ENCODE assay signal across 1 cellular context in the genomic region with DNA sequence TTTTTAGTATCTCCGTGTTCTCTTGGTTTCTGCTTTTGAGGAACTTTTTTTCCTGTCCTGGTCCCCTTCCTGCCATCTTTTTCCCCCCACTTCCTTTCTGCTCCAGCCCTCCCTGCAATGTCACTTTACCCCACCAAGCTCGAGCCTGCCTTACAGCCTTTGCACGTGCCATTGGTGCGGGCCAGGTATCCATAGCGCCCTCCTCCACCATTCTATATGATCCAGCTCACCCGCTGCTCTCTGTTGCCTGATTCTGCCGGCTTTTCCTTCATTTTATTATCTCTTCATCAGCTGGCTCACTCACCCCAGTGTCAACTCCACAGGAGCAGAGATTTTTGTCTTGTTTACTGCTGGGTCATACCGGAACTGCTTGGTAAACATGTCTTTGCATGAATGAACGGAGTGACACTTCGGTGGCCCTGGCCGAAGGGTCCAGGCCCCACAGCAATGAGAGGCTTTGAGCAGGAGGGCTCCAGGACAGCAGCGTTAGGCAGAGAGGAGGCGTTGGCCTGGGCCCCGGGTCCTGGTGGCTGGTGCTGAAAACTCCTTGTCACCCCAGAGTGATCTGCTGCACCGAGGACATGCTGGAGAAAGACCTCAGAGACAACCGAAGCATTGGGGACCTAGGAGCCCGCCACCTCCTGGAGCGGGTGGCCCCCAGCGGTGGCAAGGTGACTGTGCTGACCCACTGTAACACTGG.
TF ChIP-seq lines count a peak whose summit lies in the region.

No MANE protein-coding gene starts in this region.

TF ChIP-seq in K562, 482 proteins besides CTCF, POLR2A, EP300 and RAD21 (continues in another document):
- TF ChIP-seq NFRKB (IDR thresholded peaks at IDR 0.05; ENCODE audit: low read depth) (no peak), MYC (IDR thresholded peaks at IDR 0.05; ENCODE audit: low read depth, low read length) (no peak), MYC (CRISPR knock-in tag; IDR thresholded peaks at IDR 0.05; ENCODE audit: borderline replicate concordance, low read depth) (no peak), CBFA2T3 (IDR thresholded peaks at IDR 0.05) (0 out of 2 replicates have a peak, but pooled peaks have one; percentile 3), ETV1 (tag; conservative IDR thresholded peaks at IDR 0.05; ENCODE audit: low read depth) (0 out of 2 replicates have a peak, but pooled peaks have one; percentile 38), ADNP (tag; IDR thresholded peaks at IDR 0.05) (no peak), XRCC5 (IDR thresholded peaks at IDR 0.05; ENCODE audit: low read depth, low read length) (0 out of 2 replicates have a peak, but pooled peaks have one; percentile 30), GABPA (tag; conservative IDR thresholded peaks at IDR 0.05; ENCODE audit: low read depth) (peak; percentile 36; the same call in 1 of the 2 replicates), RCOR1 (IDR thresholded peaks at IDR 0.05; ENCODE audit: borderline replicate concordance in 1 of 2, low read depth in 2 of 2, low read length in 2 of 2) (peak in 1 of 2 experiments; percentile 69; a peak in 1 of 4 replicates), SOX6 (IDR thresholded peaks at IDR 0.05) (0 out of 2 replicates have a peak, but pooled peaks have one; percentile 18), CXXC5 (CRISPR knock-in tag; IDR thresholded peaks at IDR 0.05) (no peak), NCOA1 (IDR thresholded peaks at IDR 0.05; ENCODE audit: low read depth) (no peak), RBBP5 (IDR thresholded peaks at IDR 0.05; ENCODE audit: borderline replicate concordance, insufficient read depth, low read length, poor library complexity, severe bottlenecking) (peak; percentile 46), L3MBTL2 (IDR thresholded peaks at IDR 0.05) (no peak), PRMT5 (CRISPR knock-in tag; IDR thresholded peaks at IDR 0.05) (no peak)
- TF ChIP-seq, protein P1, sequence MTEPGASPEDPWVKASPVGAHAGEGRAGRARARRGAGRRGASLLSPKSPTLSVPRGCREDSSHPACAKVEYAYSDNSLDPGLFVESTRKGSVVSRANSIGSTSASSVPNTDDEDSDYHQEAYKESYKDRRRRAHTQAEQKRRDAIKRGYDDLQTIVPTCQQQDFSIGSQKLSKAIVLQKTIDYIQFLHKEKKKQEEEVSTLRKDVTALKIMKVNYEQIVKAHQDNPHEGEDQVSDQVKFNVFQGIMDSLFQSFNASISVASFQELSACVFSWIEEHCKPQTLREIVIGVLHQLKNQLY (CRISPR knock-in tag; conservative IDR thresholded peaks at IDR 0.05): no peak
- TF ChIP-seq, protein P2, sequence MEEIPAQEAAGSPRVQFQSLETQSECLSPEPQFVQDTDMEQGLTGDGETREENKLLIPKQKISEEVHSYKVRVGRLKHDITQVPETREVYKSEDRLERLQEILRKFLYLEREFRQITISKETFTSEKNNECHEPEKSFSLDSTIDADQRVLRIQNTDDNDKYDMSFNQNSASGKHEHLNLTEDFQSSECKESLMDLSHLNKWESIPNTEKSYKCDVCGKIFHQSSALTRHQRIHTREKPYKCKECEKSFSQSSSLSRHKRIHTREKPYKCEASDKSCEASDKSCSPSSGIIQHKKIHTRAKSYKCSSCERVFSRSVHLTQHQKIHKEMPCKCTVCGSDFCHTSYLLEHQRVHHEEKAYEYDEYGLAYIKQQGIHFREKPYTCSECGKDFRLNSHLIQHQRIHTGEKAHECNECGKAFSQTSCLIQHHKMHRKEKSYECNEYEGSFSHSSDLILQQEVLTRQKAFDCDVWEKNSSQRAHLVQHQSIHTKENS (CRISPR knock-in tag; IDR thresholded peaks at IDR 0.05): no peak
- TF ChIP-seq, protein P3, sequence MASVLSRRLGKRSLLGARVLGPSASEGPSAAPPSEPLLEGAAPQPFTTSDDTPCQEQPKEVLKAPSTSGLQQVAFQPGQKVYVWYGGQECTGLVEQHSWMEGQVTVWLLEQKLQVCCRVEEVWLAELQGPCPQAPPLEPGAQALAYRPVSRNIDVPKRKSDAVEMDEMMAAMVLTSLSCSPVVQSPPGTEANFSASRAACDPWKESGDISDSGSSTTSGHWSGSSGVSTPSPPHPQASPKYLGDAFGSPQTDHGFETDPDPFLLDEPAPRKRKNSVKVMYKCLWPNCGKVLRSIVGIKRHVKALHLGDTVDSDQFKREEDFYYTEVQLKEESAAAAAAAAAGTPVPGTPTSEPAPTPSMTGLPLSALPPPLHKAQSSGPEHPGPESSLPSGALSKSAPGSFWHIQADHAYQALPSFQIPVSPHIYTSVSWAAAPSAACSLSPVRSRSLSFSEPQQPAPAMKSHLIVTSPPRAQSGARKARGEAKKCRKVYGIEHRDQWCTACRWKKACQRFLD (CRISPR knock-in tag; IDR thresholded peaks at IDR 0.05): no peak
- TF ChIP-seq, protein P4, sequence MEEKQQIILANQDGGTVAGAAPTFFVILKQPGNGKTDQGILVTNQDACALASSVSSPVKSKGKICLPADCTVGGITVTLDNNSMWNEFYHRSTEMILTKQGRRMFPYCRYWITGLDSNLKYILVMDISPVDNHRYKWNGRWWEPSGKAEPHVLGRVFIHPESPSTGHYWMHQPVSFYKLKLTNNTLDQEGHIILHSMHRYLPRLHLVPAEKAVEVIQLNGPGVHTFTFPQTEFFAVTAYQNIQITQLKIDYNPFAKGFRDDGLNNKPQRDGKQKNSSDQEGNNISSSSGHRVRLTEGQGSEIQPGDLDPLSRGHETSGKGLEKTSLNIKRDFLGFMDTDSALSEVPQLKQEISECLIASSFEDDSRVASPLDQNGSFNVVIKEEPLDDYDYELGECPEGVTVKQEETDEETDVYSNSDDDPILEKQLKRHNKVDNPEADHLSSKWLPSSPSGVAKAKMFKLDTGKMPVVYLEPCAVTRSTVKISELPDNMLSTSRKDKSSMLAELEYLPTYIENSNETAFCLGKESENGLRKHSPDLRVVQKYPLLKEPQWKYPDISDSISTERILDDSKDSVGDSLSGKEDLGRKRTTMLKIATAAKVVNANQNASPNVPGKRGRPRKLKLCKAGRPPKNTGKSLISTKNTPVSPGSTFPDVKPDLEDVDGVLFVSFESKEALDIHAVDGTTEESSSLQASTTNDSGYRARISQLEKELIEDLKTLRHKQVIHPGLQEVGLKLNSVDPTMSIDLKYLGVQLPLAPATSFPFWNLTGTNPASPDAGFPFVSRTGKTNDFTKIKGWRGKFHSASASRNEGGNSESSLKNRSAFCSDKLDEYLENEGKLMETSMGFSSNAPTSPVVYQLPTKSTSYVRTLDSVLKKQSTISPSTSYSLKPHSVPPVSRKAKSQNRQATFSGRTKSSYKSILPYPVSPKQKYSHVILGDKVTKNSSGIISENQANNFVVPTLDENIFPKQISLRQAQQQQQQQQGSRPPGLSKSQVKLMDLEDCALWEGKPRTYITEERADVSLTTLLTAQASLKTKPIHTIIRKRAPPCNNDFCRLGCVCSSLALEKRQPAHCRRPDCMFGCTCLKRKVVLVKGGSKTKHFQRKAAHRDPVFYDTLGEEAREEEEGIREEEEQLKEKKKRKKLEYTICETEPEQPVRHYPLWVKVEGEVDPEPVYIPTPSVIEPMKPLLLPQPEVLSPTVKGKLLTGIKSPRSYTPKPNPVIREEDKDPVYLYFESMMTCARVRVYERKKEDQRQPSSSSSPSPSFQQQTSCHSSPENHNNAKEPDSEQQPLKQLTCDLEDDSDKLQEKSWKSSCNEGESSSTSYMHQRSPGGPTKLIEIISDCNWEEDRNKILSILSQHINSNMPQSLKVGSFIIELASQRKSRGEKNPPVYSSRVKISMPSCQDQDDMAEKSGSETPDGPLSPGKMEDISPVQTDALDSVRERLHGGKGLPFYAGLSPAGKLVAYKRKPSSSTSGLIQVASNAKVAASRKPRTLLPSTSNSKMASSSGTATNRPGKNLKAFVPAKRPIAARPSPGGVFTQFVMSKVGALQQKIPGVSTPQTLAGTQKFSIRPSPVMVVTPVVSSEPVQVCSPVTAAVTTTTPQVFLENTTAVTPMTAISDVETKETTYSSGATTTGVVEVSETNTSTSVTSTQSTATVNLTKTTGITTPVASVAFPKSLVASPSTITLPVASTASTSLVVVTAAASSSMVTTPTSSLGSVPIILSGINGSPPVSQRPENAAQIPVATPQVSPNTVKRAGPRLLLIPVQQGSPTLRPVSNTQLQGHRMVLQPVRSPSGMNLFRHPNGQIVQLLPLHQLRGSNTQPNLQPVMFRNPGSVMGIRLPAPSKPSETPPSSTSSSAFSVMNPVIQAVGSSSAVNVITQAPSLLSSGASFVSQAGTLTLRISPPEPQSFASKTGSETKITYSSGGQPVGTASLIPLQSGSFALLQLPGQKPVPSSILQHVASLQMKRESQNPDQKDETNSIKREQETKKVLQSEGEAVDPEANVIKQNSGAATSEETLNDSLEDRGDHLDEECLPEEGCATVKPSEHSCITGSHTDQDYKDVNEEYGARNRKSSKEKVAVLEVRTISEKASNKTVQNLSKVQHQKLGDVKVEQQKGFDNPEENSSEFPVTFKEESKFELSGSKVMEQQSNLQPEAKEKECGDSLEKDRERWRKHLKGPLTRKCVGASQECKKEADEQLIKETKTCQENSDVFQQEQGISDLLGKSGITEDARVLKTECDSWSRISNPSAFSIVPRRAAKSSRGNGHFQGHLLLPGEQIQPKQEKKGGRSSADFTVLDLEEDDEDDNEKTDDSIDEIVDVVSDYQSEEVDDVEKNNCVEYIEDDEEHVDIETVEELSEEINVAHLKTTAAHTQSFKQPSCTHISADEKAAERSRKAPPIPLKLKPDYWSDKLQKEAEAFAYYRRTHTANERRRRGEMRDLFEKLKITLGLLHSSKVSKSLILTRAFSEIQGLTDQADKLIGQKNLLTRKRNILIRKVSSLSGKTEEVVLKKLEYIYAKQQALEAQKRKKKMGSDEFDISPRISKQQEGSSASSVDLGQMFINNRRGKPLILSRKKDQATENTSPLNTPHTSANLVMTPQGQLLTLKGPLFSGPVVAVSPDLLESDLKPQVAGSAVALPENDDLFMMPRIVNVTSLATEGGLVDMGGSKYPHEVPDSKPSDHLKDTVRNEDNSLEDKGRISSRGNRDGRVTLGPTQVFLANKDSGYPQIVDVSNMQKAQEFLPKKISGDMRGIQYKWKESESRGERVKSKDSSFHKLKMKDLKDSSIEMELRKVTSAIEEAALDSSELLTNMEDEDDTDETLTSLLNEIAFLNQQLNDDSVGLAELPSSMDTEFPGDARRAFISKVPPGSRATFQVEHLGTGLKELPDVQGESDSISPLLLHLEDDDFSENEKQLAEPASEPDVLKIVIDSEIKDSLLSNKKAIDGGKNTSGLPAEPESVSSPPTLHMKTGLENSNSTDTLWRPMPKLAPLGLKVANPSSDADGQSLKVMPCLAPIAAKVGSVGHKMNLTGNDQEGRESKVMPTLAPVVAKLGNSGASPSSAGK (IDR thresholded peaks at IDR 0.05): no peak
- TF ChIP-seq, protein P5, sequence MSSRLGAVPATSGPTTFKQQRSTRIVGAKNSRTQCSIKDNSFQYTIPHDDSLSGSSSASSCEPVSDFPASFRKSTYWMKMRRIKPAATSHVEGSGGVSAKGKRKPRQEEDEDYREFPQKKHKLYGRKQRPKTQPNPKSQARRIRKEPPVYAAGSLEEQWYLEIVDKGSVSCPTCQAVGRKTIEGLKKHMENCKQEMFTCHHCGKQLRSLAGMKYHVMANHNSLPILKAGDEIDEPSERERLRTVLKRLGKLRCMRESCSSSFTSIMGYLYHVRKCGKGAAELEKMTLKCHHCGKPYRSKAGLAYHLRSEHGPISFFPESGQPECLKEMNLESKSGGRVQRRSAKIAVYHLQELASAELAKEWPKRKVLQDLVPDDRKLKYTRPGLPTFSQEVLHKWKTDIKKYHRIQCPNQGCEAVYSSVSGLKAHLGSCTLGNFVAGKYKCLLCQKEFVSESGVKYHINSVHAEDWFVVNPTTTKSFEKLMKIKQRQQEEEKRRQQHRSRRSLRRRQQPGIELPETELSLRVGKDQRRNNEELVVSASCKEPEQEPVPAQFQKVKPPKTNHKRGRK (tag; IDR thresholded peaks at IDR 0.05): no peak
- TF ChIP-seq, protein P6, sequence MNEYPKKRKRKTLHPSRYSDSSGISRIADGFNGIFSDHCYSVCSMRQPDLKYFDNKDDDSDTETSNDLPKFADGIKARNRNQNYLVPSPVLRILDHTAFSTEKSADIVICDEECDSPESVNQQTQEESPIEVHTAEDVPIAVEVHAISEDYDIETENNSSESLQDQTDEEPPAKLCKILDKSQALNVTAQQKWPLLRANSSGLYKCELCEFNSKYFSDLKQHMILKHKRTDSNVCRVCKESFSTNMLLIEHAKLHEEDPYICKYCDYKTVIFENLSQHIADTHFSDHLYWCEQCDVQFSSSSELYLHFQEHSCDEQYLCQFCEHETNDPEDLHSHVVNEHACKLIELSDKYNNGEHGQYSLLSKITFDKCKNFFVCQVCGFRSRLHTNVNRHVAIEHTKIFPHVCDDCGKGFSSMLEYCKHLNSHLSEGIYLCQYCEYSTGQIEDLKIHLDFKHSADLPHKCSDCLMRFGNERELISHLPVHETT (CRISPR knock-in tag; conservative IDR thresholded peaks at IDR 0.05 in 1 of 2, IDR thresholded peaks at IDR 0.05 in 1 of 2): no peak
- TF ChIP-seq, protein P7, sequence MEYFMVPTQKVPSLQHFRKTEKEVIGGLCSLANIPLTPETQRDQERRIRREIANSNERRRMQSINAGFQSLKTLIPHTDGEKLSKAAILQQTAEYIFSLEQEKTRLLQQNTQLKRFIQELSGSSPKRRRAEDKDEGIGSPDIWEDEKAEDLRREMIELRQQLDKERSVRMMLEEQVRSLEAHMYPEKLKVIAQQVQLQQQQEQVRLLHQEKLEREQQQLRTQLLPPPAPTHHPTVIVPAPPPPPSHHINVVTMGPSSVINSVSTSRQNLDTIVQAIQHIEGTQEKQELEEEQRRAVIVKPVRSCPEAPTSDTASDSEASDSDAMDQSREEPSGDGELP (CRISPR knock-in tag; IDR thresholded peaks at IDR 0.05; ENCODE audit: borderline replicate concordance): peak; percentile 17; the same call in 1 of the 2 replicates
